Comparison of ENCODE assay signal across 11 cellular contexts in the genomic region with DNA sequence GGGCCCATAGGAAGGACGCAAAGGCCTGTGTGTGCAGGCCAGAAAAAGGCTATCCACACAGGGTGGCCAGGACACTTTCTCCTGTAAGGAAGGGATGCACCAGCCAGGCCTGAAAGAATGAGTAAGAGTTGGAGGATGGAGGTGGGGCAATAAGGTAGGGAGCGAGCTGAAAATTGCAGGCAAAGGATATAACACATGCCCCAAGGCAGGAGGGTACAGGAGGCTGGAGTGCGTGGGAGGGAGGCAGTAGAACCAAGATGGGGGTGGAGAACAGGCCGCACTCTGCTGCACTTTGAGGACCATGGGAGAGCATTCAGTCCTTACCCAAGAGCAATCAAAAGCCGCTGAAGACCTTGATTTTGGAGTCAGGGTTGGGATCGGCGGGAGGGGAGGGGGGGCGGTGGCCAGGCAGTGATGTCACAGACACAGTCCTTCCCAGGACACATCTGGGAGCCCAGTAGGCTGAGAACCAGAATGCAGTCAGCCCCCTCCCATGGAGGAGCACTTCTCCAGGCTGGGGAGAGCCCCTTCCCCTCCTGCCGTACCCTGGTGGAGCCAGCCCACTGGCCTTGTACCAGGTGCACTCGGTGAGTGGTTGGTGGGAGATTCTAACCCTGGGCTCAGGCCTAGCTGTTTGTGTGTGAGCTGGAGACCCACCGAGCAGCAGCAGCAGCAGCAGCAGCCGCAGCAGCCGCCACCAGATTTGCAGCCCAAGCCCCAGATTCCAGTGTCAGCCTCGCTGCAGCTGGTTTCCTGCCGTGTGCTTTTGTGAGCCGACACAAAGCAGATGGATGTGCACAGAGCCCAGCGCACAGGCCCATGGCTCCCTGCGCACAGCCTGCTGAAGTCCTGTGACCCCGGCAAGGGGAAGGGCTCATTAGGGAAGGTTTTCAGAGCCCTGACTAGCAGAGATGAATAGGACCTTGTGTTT. TPM values are rescaled to one million over a fixed set of nuclear protein-coding genes. Genes with fewer than 3 reads are reported as not detected.
DNase-seq lines count a peak whose midpoint lies in the region; ATAC-seq and TF ChIP-seq lines count a peak whose summit lies in the region.
"Had no signal": no experiment of that assay in that cellular context is flagged by ENCODE, and none has a peak within 500 bp of the region (broad histone marks: within the 10 kb centered on the region; RNA-seq: fewer than 3 reads in every experiment).

No MANE protein-coding gene starts in this region.

- no peak overlapping the region for H3K9ac ChIP-seq in SK-N-SH

- TF ChIP-seq RAD21 in SK-N-SH (IDR thresholded peaks at IDR 0.05; ENCODE audit: low read length) = no peak; the same call in 1 of the 2 replicates

- peaks cover 3% of the 10 kb centered on the region for H3K27me3 Mint-ChIP-seq in HFFc6 (ENCODE audit: insufficient read depth)
- no peaks in the 10 kb centered on the region for H3K27me3 Mint-ChIP-seq in activated naive CD4-positive, alpha-beta T cell treated with anti-CD3 and anti-CD28 coated beads for 36 hours (ENCODE audit: low read depth)

- H3K9me2 ChIP-seq in SK-N-SH = no peaks in the 10 kb centered on the region

- no peak overlapping the region for H2AFZ ChIP-seq in SK-N-SH (ENCODE audit: low read depth)

- peaks cover 70% of the 10 kb centered on the region for H3K4me1 Mint-ChIP-seq in HFFc6 (ENCODE audit: low read depth)
- no peaks in the 10 kb centered on the region for H3K4me1 Mint-ChIP-seq in activated naive CD4-positive, alpha-beta T cell treated with anti-CD3 and anti-CD28 coated beads for 36 hours (ENCODE audit: low read depth)

- 81% methylated on average over 19 of the region's 19 CpGs for WGBS in SK-N-SH (ENCODE audit: low lambda C conversion rate)

- POLR2A ChIA-PET in SK-N-SH (lab: Yijun Ruan, JAX) = interaction anchor here (1.0 kb wide), 1 partner anchor 16 kb away, joined by 3 read pairs; no protein-coding TSS in a partner anchor

- intact Hi-C loops in activated naive CD4-positive, alpha-beta T cell treated with anti-CD3 and anti-CD28 coated beads for 36 hours (cut with micrococcal nuclease) = no loop called here

- peak overlapping the region; percentile 32; the same call in 1 of the 2 replicates for H3K27ac Mint-ChIP-seq in HFFc6
- H3K27ac Mint-ChIP-seq in activated naive CD4-positive, alpha-beta T cell treated with anti-CD3 and anti-CD28 coated beads for 36 hours = no peak overlapping the region

- H3K4me1 ChIP-seq in SK-N-SH (ENCODE audit: control insufficient read depth in 1 of 2, insufficient read depth in 2 of 2, low read depth in 1 of 2, low read length in 1 of 2) = peaks cover 56 to 58% of the 10 kb centered on the region in 2 experiments

- H3K4me3 Mint-ChIP-seq in HFFc6 = no peak overlapping the region
- no peak overlapping the region for H3K4me3 Mint-ChIP-seq in activated naive CD4-positive, alpha-beta T cell treated with anti-CD3 and anti-CD28 coated beads for 36 hours

- TF ChIP-seq CTCF in HFFc6 (IDR thresholded peaks at IDR 0.05) = no peak
- TF ChIP-seq CTCF in SK-N-SH (IDR thresholded peaks at IDR 0.05) = no peak

- no peaks in the 10 kb centered on the region for H3K9me3 Mint-ChIP-seq in HFFc6
- no peaks in the 10 kb centered on the region for H3K9me3 Mint-ChIP-seq in activated naive CD4-positive, alpha-beta T cell treated with anti-CD3 and anti-CD28 coated beads for 36 hours

- DNase-seq in HFFc6 = no peak
- DNase-seq in SK-N-SH = peak; percentile 67
- peak; percentile 38 to 41 for DNase-seq in hippocampal formation (lab: John Stamatoyannopoulos, UW)
- peak; percentile 58 for DNase-seq in putamen (ENCODE audit: low spot score)
- DNase-seq in DMS153 treated with DMSO at 0.1 percent for 48 hours (lab: John Stamatoyannopoulos, UW; ENCODE audit: unreplicated experiment) = no peak
- no peak for DNase-seq in activated naive CD4-positive, alpha-beta T cell treated with anti-CD3 and anti-CD28 coated beads for 36 hours
- DNase-seq: activated CD4-positive, alpha-beta T cell treated with anti-CD3 and anti-CD28 coated beads for 1 hour; activated naive CD4-positive, alpha-beta T cell had no signal

- ATAC-seq in GM19351 (IDR thresholded peaks at IDR 0.05; ENCODE audit: unreplicated experiment) = no peak

- H3K36me3 Mint-ChIP-seq in HFFc6 (ENCODE audit: low read depth) = peaks cover 16% of the 10 kb centered on the region
- H3K36me3 Mint-ChIP-seq in activated naive CD4-positive, alpha-beta T cell treated with anti-CD3 and anti-CD28 coated beads for 36 hours (ENCODE audit: low read depth) = peaks cover 6% of the 10 kb centered on the region

- no peaks in the 10 kb centered on the region for H3K79me2 ChIP-seq in SK-N-SH (ENCODE audit: insufficient read depth)

- H3K27me3 ChIP-seq in SK-N-SH (ENCODE audit: insufficient read depth) = no peaks in the 10 kb centered on the region

- H4K20me1 ChIP-seq in SK-N-SH (ENCODE audit: insufficient read depth) = no peaks in the 10 kb centered on the region; the same call in 1 of the 2 replicates

- peaks cover 45% of the 10 kb centered on the region for H3F3A ChIP-seq in SK-N-SH (replicated peaks; ENCODE audit: insufficient read depth)

- H3K4me2 ChIP-seq in SK-N-SH = peak overlapping the region; percentile 3; the same call in 1 of the 2 replicates

- H3K27ac ChIP-seq in SK-N-SH (ENCODE audit: low read depth in 2 of 2, low read length in 1 of 2) = peak overlapping the region; percentile 22 to 67

- no peak overlapping the region for H3K4me3 ChIP-seq in SK-N-SH (ENCODE audit: low read depth in 2 of 2, low read length in 1 of 2)
- H3K4me3 ChIP-seq: lung had no signal

- H3K9me3 ChIP-seq in SK-N-SH = no peaks in the 10 kb centered on the region

- TF ChIP-seq EP300 in SK-N-SH (IDR thresholded peaks at IDR 0.05; ENCODE audit: borderline replicate concordance in 1 of 2, low read depth in 1 of 2, low read length in 1 of 2) = no peak

- CTCF ChIA-PET in SK-N-SH (lab: Yijun Ruan, JAX) = interaction anchor here (0.8 to 21.2 kb wide), 8 partner anchors 9 to 366 kb away, joined by 3 to 799 read pairs (median 10); partner anchors contain the start of genes ABCC3 and SPATA20
- CTCF ChIA-PET in activated naive CD4-positive, alpha-beta T cell treated with anti-CD3 and anti-CD28 coated beads for 36 hours (lab: Charles Lee) = no interaction called here

- peaks cover 22 to 31% of the 10 kb centered on the region in 2 experiments for H3K36me3 ChIP-seq in SK-N-SH (replicated peaks in 1 of 2; ENCODE audit: control insufficient read depth in 1 of 2, insufficient read depth in 2 of 2, low read length in 1 of 2)

TF ChIP-seq in SK-N-SH, 30 proteins besides CTCF, POLR2A, EP300 and RAD21:
- TF ChIP-seq RCOR1 (IDR thresholded peaks at IDR 0.05; ENCODE audit: low read length) (peak; percentile 41; the same call in 1 of the 2 replicates), GATA2 (CRISPR knock-in tag; IDR thresholded peaks at IDR 0.05) (no peak)
TF ChIP-seq in SK-N-SH: peak in this region for 1.

RNA-seq across cellular contexts. Expression of gene ANKRD40, which starts 17.5 kb away (rescaled TPM):
- 10 to 100 TPM; 43.1 to 48.4 (median 46.6) TPM for total RNA-seq in HFFc6 (2021; fragmentation: NEBNext Ultra II Directional; extraction: Animal tissue kit (Norgen Biotek cat#: 25700))
- polyA plus RNA-seq in SK-N-SH (2012; rRNA removed) = 33.6 and 46.3 TPM in 2 replicates
- 43.8 and 47.2 TPM in 2 replicates for polyA plus RNA-seq in SK-N-SH (2012; cell fraction: cytosol; rRNA removed)
- 20.8 and 38.1 TPM in 2 replicates for polyA plus RNA-seq in SK-N-SH (2012; cell fraction: nucleus; rRNA removed)
- 10 to 100 TPM; 25.7 to 26.5 TPM for total RNA-seq in activated naive CD4-positive, alpha-beta T cell treated with anti-CD3 and anti-CD28 coated beads for 36 hours

RNA-seq across cellular contexts. Expression of gene LUC7L3, which starts 29.2 kb away (rescaled TPM):
- total RNA-seq in HFFc6 (2021; fragmentation: NEBNext Ultra II Directional; extraction: Animal tissue kit (Norgen Biotek cat#: 25700)) = 10 to 100 TPM; 54.0 to 76.3 (median 59.1) TPM
- polyA plus RNA-seq in SK-N-SH (2012; rRNA removed) = 154 and 164 TPM in 2 replicates
- polyA plus RNA-seq in SK-N-SH (2012; cell fraction: cytosol; rRNA removed) = 52.9 and 60.7 TPM in 2 replicates
- polyA plus RNA-seq in SK-N-SH (2012; cell fraction: nucleus; rRNA removed) = 1,155 and 1,243 TPM in 2 replicates
- total RNA-seq in activated naive CD4-positive, alpha-beta T cell treated with anti-CD3 and anti-CD28 coated beads for 36 hours = 100 to 1,000 TPM; 120 to 136 TPM

RNA-seq across cellular contexts. Expression of gene ABCC3, which starts 55.5 kb away (rescaled TPM):
- total RNA-seq in HFFc6 (2021; fragmentation: NEBNext Ultra II Directional; extraction: Animal tissue kit (Norgen Biotek cat#: 25700)) = 10 to 100 TPM; 18.4 to 23.6 (median 21.3) TPM
- polyA plus RNA-seq in SK-N-SH (2012; rRNA removed) = 185 and 209 TPM in 2 replicates
- 29.0 and 41.5 TPM in 2 replicates for polyA plus RNA-seq in SK-N-SH (2012; cell fraction: cytosol; rRNA removed)
- 1,427 and 1,497 TPM in 2 replicates for polyA plus RNA-seq in SK-N-SH (2012; cell fraction: nucleus; rRNA removed)
- not detected for total RNA-seq in activated naive CD4-positive, alpha-beta T cell treated with anti-CD3 and anti-CD28 coated beads for 36 hours
- total RNA-seq: OCI-LY7 had no signal

Comparison
In these comparisons a context has a peak if more than half of its experiments do, and no peak if none do; other contexts are left out.
1. DNase-seq: peak in SK-N-SH (single experiment), hippocampal formation (2 of 2) and putamen (single experiment); none in HFFc6 (single experiment), DMS153 treated with DMSO at 0.1 percent for 48 hours (single experiment) and activated naive CD4-positive, alpha-beta T cell treated with anti-CD3 and anti-CD28 coated beads for 36 hours (single experiment).
2. RNA of gene ABCC3, which starts 55.5 kb away (total RNA-seq): 18.4 to 23.6 TPM in HFFc6; not detected in activated naive CD4-positive, alpha-beta T cell treated with anti-CD3 and anti-CD28 coated beads for 36 hours; every median in the first group is over 10 times any median in the second.